ENCODE assay signal across 1 cellular context in genomic region chr19:993361-993830, GRCh38.
A peak's percentile ranks its signal among the peaks of the same experiment; 100 is the strongest.
TF ChIP-seq lines count a peak whose summit lies in the region.

No MANE protein-coding gene starts in this region.

TF ChIP-seq in HepG2, 621 proteins besides CTCF, POLR2A, EP300 and RAD21 (continued from another document):
- 0 out of 2 replicates have a peak, but pooled peaks have one; percentile 43 for TF ChIP-seq ZNF264 (CRISPR knock-in tag; IDR thresholded peaks at IDR 0.05)
- no peak; the same call in 1 of the 2 replicates for TF ChIP-seq CSRNP1 (CRISPR knock-in tag; IDR thresholded peaks at IDR 0.05)
- no peak for TF ChIP-seq GZF1 (CRISPR knock-in tag; IDR thresholded peaks at IDR 0.05)
- TF ChIP-seq KAT8 (CRISPR knock-in tag; IDR thresholded peaks at IDR 0.05): no peak
- TF ChIP-seq ARID4A (CRISPR knock-in tag; IDR thresholded peaks at IDR 0.05; ENCODE audit: borderline replicate concordance): peak; percentile 80
- TF ChIP-seq ZMYM4 (CRISPR knock-in tag; IDR thresholded peaks at IDR 0.05): no peak
- no peak for TF ChIP-seq ZNF615 (CRISPR knock-in tag; IDR thresholded peaks at IDR 0.05; ENCODE audit: borderline replicate concordance)
- no peak for TF ChIP-seq AGO1 (IDR thresholded peaks at IDR 0.05; ENCODE audit: low read depth, low read length, poor library complexity, severe bottlenecking)
- no peak for TF ChIP-seq GRHL1 (CRISPR knock-in tag; conservative IDR thresholded peaks at IDR 0.05)
- peak; percentile 56; the same call in 1 of the 2 replicates for TF ChIP-seq SKIL (CRISPR knock-in tag; IDR thresholded peaks at IDR 0.05; ENCODE audit: borderline replicate concordance)
- TF ChIP-seq ZNF652 (CRISPR knock-in tag; IDR thresholded peaks at IDR 0.05; ENCODE audit: borderline replicate concordance, low read depth): no peak
- TF ChIP-seq, protein P1, sequence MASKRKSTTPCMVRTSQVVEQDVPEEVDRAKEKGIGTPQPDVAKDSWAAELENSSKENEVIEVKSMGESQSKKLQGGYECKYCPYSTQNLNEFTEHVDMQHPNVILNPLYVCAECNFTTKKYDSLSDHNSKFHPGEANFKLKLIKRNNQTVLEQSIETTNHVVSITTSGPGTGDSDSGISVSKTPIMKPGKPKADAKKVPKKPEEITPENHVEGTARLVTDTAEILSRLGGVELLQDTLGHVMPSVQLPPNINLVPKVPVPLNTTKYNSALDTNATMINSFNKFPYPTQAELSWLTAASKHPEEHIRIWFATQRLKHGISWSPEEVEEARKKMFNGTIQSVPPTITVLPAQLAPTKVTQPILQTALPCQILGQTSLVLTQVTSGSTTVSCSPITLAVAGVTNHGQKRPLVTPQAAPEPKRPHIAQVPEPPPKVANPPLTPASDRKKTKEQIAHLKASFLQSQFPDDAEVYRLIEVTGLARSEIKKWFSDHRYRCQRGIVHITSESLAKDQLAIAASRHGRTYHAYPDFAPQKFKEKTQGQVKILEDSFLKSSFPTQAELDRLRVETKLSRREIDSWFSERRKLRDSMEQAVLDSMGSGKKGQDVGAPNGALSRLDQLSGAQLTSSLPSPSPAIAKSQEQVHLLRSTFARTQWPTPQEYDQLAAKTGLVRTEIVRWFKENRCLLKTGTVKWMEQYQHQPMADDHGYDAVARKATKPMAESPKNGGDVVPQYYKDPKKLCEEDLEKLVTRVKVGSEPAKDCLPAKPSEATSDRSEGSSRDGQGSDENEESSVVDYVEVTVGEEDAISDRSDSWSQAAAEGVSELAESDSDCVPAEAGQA (IDR thresholded peaks at IDR 0.05; ENCODE audit: low read depth): no peak
- TF ChIP-seq, protein P1 (CRISPR knock-in tag; IDR thresholded peaks at IDR 0.05; ENCODE audit: borderline replicate concordance): no peak
- no peak for TF ChIP-seq RFXAP (CRISPR knock-in tag; IDR thresholded peaks at IDR 0.05; ENCODE audit: borderline replicate concordance)
- TF ChIP-seq NKX3-1 (CRISPR knock-in tag; IDR thresholded peaks at IDR 0.05): no peak
- TF ChIP-seq HOXA3 (CRISPR knock-in tag; IDR thresholded peaks at IDR 0.05): peak; percentile 91
- TF ChIP-seq PPARG (CRISPR knock-in tag; conservative IDR thresholded peaks at IDR 0.05): peak; percentile 96
